In the genomic region with DNA sequence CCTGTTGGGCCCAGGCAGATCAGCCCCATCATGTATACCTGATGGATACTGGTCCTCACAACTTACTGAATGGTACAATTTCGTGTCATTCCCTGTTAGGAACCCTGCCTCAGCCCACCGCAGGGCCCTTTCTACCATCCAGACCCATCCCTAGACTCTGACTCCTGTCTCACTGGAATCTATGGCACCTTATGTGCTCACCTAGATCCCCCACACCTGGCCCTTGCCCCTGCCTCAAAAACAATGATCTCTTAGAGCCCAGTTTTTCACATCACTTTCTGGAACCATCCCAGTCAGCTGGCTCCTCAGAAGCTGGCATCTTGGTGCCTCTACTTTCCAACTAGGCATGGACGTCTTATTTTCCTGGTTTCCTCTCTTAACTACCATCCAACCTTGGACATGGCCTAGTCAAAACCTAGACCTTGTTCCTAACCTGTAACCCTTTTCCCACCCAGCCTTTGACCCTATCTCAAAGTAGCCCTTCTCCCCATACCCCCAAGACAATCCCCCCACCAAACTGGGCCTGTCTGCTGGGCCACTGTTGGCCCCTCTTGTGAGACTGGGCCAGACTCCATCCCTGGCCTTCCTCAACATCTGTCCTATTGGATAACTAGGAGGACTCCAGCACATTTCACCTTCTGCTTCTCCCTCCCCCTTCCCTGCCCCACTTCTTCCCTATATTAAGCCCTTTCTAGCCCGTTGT, we compare ENCODE assay signal across 11 cellular contexts. TPM values are rescaled to one million over a fixed set of nuclear protein-coding genes. Genes with fewer than 3 reads are reported as not detected.
DNase-seq lines count a peak whose midpoint lies in the region; ATAC-seq and TF ChIP-seq lines count a peak whose summit lies in the region.
"Had no signal": no experiment of that assay in that cellular context is flagged by ENCODE, and none has a peak within 500 bp of the region (broad histone marks: within the 10 kb centered on the region; RNA-seq: fewer than 3 reads in every experiment).

No MANE protein-coding gene starts in this region.

- TF ChIP-seq CTCF in CD4-positive, alpha-beta T cell (IDR thresholded peaks at IDR 0.05): no peak
- TF ChIP-seq CTCF in epithelial cell of esophagus (IDR thresholded peaks at IDR 0.05; ENCODE audit: insufficient read depth, low read depth, low read length, missing control alignments) (no peak), ovary (IDR thresholded peaks at IDR 0.05) (no peak), chondrocyte (IDR thresholded peaks at IDR 0.05) (no peak), GM13977 (IDR thresholded peaks at IDR 0.05; ENCODE audit: extremely low read depth, insufficient read depth, missing control alignments) (no peak)

- H3K36me3 ChIP-seq in KOPT-K1 (ENCODE audit: insufficient read depth, low read length): peaks cover 34% of the 10 kb centered on the region
- H3K36me3 ChIP-seq in ovary: no peaks in the 10 kb centered on the region

- H3K4me1 Mint-ChIP-seq in CD4-positive, alpha-beta T cell (ENCODE audit: low read depth): peaks cover 16% of the 10 kb centered on the region
- H3K4me1 Mint-ChIP-seq in chondrocyte (ENCODE audit: low read depth): peaks cover 15% of the 10 kb centered on the region

- TF ChIP-seq POLR2A in ovary (IDR thresholded peaks at IDR 0.05): no peak

- H3K4me3 Mint-ChIP-seq in CD4-positive, alpha-beta T cell: no peak overlapping the region
- no peak overlapping the region for H3K4me3 Mint-ChIP-seq in chondrocyte (ENCODE audit: unreplicated experiment)
- H3K4me3 Mint-ChIP-seq: activated naive CD8-positive, alpha-beta T cell; naive B cell; stimulated activated naive CD8-positive, alpha-beta T cell treated with anti-CD3 and anti-CD28 coated beads, Interleukin-15, amount 100 ng/mL, for 72 hours had no signal

- H3K4me3 ChIP-seq in epithelial cell of esophagus (ENCODE audit: low read length): peak overlapping the region; percentile 94
- peak overlapping the region; percentile 91 for H3K4me3 ChIP-seq in ovary

- H3K27me3 ChIP-seq in CD4-positive, alpha-beta T cell (ENCODE audit: control insufficient read depth, insufficient read depth, low read length): no peaks in the 10 kb centered on the region
- no peaks in the 10 kb centered on the region for H3K27me3 ChIP-seq in ovary

- DNase-seq in CD4-positive, alpha-beta T cell: no peak
- DNase-seq in epithelial cell of esophagus (ENCODE audit: low read depth): no peak
- DNase-seq in ovary: no peak
- DNase-seq in chondrocyte (ENCODE audit: low spot score): no peak
- DNase-seq in GM19240 (ENCODE audit: insufficient read length, low spot score): no peak
- no peak for DNase-seq in GM13977 (ENCODE audit: low spot score)

- TF ChIP-seq EP300 in ovary (IDR thresholded peaks at IDR 0.05): no peak

- H3K9me3 ChIP-seq in CD4-positive, alpha-beta T cell (ENCODE audit: control insufficient read depth, low read length): no peaks in the 10 kb centered on the region
- H3K9me3 ChIP-seq in KOPT-K1 (ENCODE audit: insufficient read depth, low read length, poor library complexity, severe bottlenecking) (no peaks in the 10 kb centered on the region), ovary (no peaks in the 10 kb centered on the region)

- H3K27ac Mint-ChIP-seq in CD4-positive, alpha-beta T cell: no peak overlapping the region
- no peak overlapping the region for H3K27ac Mint-ChIP-seq in chondrocyte (ENCODE audit: unreplicated experiment)
- H3K27ac Mint-ChIP-seq: activated naive CD8-positive, alpha-beta T cell; naive B cell; stimulated activated naive CD8-positive, alpha-beta T cell treated with anti-CD3 and anti-CD28 coated beads, Interleukin-15, amount 100 ng/mL, for 72 hours had no signal

- in situ Hi-C loops in GM13977 (cut with MboI; ENCODE audit: low pct_unique_long_range_greater_than_20kb, low sequenced_read_pairs, unreplicated experiment): no loop called here

- no peaks in the 10 kb centered on the region for H3K9me3 Mint-ChIP-seq in CD4-positive, alpha-beta T cell
- H3K9me3 Mint-ChIP-seq in chondrocyte (ENCODE audit: low read depth): no peaks in the 10 kb centered on the region
- H3K9me3 Mint-ChIP-seq: naive B cell; stimulated activated naive CD8-positive, alpha-beta T cell treated with anti-CD3 and anti-CD28 coated beads, Interleukin-15, amount 100 ng/mL, for 72 hours had no signal

- H3K36me3 Mint-ChIP-seq in CD4-positive, alpha-beta T cell (ENCODE audit: low read depth): peaks cover 13% of the 10 kb centered on the region
- peaks cover 4% of the 10 kb centered on the region for H3K36me3 Mint-ChIP-seq in chondrocyte (ENCODE audit: low read depth)
- H3K36me3 Mint-ChIP-seq: naive B cell had no signal

- ATAC-seq in CD4-positive, alpha-beta T cell (ENCODE audit: poor library complexity): no peak
- ATAC-seq in HG03139 (IDR thresholded peaks at IDR 0.05; ENCODE audit: unreplicated experiment): no peak

- no peaks in the 10 kb centered on the region for H3K27me3 Mint-ChIP-seq in CD4-positive, alpha-beta T cell
- H3K27me3 Mint-ChIP-seq in chondrocyte (ENCODE audit: low read depth): no peaks in the 10 kb centered on the region
- H3K27me3 Mint-ChIP-seq: activated naive CD8-positive, alpha-beta T cell; naive B cell; stimulated activated naive CD8-positive, alpha-beta T cell treated with anti-CD3 and anti-CD28 coated beads, Interleukin-15, amount 100 ng/mL, for 72 hours had no signal

- CTCF ChIA-PET in CD4-positive, alpha-beta T cell (lab: Charles Lee): interaction anchor here (0.9 to 4.8 kb wide), 3 partner anchors 13 to 98 kb away, joined by 3 to 30 read pairs (median 11); no protein-coding TSS in a partner anchor

- POLR2A ChIA-PET in CD4-positive, alpha-beta T cell (lab: Charles Lee): interaction anchor here (1.4 kb wide), 1 partner anchor 58 kb away, joined by 4 read pairs; no protein-coding TSS in a partner anchor

- peaks cover 10% of the 10 kb centered on the region for H3K4me1 ChIP-seq in ovary (ENCODE audit: insufficient read depth)

- WGBS in ovary, 3 donors: 6 to 14% (median 7%) methylated on average over 4 of the region's 4 CpGs

- H3K27ac ChIP-seq in CD4-positive, alpha-beta T cell (ENCODE audit: low read depth, low read length): peak overlapping the region; percentile 37
- peak overlapping the region; percentile 80 for H3K27ac ChIP-seq in KOPT-K1 (ENCODE audit: low read depth, low read length, poor library complexity, severe bottlenecking)
- H3K27ac ChIP-seq in ovary: peak overlapping the region; percentile 47 to 50

- intact Hi-C loops in CD4-positive, alpha-beta T cell (cut with DNase I, micrococcal nuclease): loop anchor here in 1 of 2 experiments (2.0 kb wide), 2 partner anchors 98 to 210 kb away; no protein-coding TSS in a partner anchor
- intact Hi-C loops in ovary (cut with DNase I): no loop called here

RNA-seq across cellular contexts. Expression of gene HM13, which starts 1.0 kb away (rescaled TPM):
- total RNA-seq in CD4-positive, alpha-beta T cell: 100 to 1,000 TPM in 1 of 2 experiments, 10 to 100 TPM in 1; 97.8 to 113 TPM
- total RNA-seq in ovary (100 to 1,000 TPM in 3 of 7 donors, 10 to 100 TPM in 4; 30.2 to 158 (median 97.3) TPM), chondrocyte (228 to 277 TPM (median 269 TPM) in 3 replicates)
- polyA plus RNA-seq in ovary: 100 to 1,000 TPM in 1 of 2 donors, 10 to 100 TPM in 1; 72.6 to 129 TPM

RNA-seq across cellular contexts. Expression of gene REM1, which starts 40.1 kb away (rescaled TPM):
- total RNA-seq in CD4-positive, alpha-beta T cell: not detected
- 1 to 10 TPM; 1.1 to 6.5 (median 2.4) TPM for total RNA-seq in ovary
- polyA plus RNA-seq in ovary: 1 to 10 TPM; 2.9 to 5.3 TPM
- total RNA-seq in chondrocyte: not detected in 3 replicates

RNA-seq across cellular contexts. Expression of gene DEFB124, which starts 40.3 kb away (rescaled TPM):
- total RNA-seq in CD4-positive, alpha-beta T cell: not detected
- total RNA-seq in ovary: under 1 TPM in 2 of 7 donors, not detected in 5; 0.45 to 0.62 TPM
- polyA plus RNA-seq in ovary: under 1 TPM in 1 of 2 donors, not detected in 1; 0.82 TPM
- total RNA-seq in chondrocyte: not detected in 3 replicates
